In the genomic region with DNA sequence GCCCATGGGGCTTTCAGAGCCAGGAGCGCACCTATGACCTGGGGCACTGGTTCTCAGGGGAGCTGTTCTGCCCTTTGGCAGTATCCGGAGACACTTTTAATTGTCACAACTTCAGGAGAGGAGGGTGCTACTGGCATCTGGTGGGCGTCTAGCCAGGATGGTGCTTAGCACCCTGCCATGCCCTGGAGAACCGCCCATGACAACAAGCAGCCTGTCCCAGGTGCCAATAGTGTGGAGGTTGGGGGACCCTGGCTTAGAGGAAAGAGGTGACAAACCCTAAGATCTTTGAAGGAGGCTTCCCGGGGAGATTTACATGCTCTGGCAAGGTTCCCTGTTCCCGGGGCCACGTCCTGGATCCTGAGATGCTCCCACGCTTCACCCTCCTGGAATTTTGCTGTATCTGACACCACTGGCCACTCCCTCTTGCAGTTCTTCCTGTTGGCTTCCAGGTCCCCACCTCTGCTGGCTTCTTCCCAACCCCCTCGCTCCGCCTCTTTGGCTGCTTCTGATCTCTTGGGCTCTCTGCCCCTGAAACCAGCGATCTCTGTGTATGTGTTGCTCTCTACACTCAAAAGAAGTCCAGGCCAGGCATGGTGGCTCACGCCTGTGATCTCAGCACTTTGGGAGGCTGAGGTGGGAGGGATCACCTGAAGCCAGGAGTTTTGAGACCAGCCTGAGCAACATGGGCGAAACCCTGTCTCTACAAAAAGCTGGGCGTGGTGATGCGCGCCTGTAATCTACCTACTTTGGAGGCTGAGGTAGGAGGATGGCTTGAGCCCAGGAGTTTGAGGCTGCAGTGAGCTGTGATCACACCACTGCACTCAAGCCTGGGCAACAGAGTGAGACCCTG, we compare ENCODE assay signal across 14 cellular contexts. TPM values are rescaled to one million over a fixed set of nuclear protein-coding genes. Genes with fewer than 3 reads are reported as not detected.
DNase-seq lines count a peak whose midpoint lies in the region; ATAC-seq, FAIRE-seq and TF ChIP-seq lines count a peak whose summit lies in the region.
"Had no signal": no experiment of that assay in that cellular context is flagged by ENCODE, and none has a peak within 500 bp of the region (broad histone marks: within the 10 kb centered on the region; RNA-seq: fewer than 3 reads in every experiment).

No MANE protein-coding gene starts in this region.

- TF ChIP-seq POLR2A in K562 (conservative IDR thresholded peaks at IDR 0.05) (no peak), thyroid gland (IDR thresholded peaks at IDR 0.05) (no peak), esophagus squamous epithelium (IDR thresholded peaks at IDR 0.05) (no peak)

- H3K9me3 Mint-ChIP-seq in type B pancreatic cell: no peaks in the 10 kb centered on the region
- H3K9me3 Mint-ChIP-seq: CD8-positive, alpha-beta memory T cell; effector memory CD8-positive, alpha-beta T cell; stimulated activated naive CD8-positive, alpha-beta T cell treated with anti-CD3 and anti-CD28 coated beads, Interleukin-15, Interleukin-2, amounts not matched to agents 100 ng/mL and 50 ng/mL, for 24 hours had no signal

- POLR2A ChIA-PET in K562 (lab: Yijun Ruan, JAX): interaction anchor here (0.7 kb wide), 1 partner anchor 10 kb away, joined by 3 read pairs; no protein-coding TSS in a partner anchor

- WGBS in K562 (ENCODE audit: insufficient coverage, low coverage, missing lambda C conversion rate): 45% methylated on average over 16 of the region's 16 CpGs
- 72 to 89% methylated on average over 16 of the region's 16 CpGs for WGBS in thyroid gland, 2 donors
- WGBS in esophagus squamous epithelium, 2 donors: 37 to 70% methylated on average over 11 to 12 of the region's 16 CpGs

- no peak for TF ChIP-seq CTCF in LNCaP clone FGC (IDR thresholded peaks at IDR 0.05; ENCODE audit: control insufficient read depth, extremely low read depth, insufficient read depth)
- TF ChIP-seq CTCF in K562 (IDR thresholded peaks at IDR 0.05 in 2 of 3, conservative IDR thresholded peaks at IDR 0.05 in 1 of 3; ENCODE audit: insufficient read depth in 2 of 3, low read depth in 1 of 3, low read length in 3 of 3): no peak
- TF ChIP-seq CTCF in right atrium auricular region (IDR thresholded peaks at IDR 0.05): no peak
- no peak for TF ChIP-seq CTCF in thyroid gland (IDR thresholded peaks at IDR 0.05)
- TF ChIP-seq CTCF in esophagus squamous epithelium (IDR thresholded peaks at IDR 0.05): no peak
- no peak for TF ChIP-seq CTCF in type B pancreatic cell (conservative IDR thresholded peaks at IDR 0.05)

- TF ChIP-seq EP300 in K562 (IDR thresholded peaks at IDR 0.05; ENCODE audit: low read length): 0 out of 2 replicates have a peak, but pooled peaks have one; percentile 12

- H3K9me3 ChIP-seq in K562 (replicated peaks; ENCODE audit: control insufficient read depth, insufficient read depth, low read depth, low read length): no peaks in the 10 kb centered on the region
- no peaks in the 10 kb centered on the region for H3K9me3 ChIP-seq in right atrium auricular region
- H3K9me3 ChIP-seq in thyroid gland: no peaks in the 10 kb centered on the region
- H3K9me3 ChIP-seq in esophagus squamous epithelium: no peaks in the 10 kb centered on the region

- no peaks in the 10 kb centered on the region for H3K9me1 ChIP-seq in K562 (ENCODE audit: control insufficient read depth, insufficient read depth, low read length)

- no TSS peak for BruUV-seq in K562 (replicated peaks; lab: Mats Ljungman, UMichigan)

- DNase-seq in LNCaP clone FGC (ENCODE audit: low read depth) (peak; percentile 77), K562 (ENCODE audit: extremely low read depth in 1 of 4, low spot score in 3 of 4) (peak; percentile 75 to 88 (median 76)), right atrium auricular region (ENCODE audit: low spot score) (peak; percentile 80), thyroid gland (peak; percentile 59 to 81), esophagus squamous epithelium (lab: John Stamatoyannopoulos, UW) (no peak), NCI-H1105 treated with DMSO at 0.1 percent for 48 hours (lab: John Stamatoyannopoulos, UW) (no peak), type B pancreatic cell (ENCODE audit: extremely low spot score, unreplicated experiment) (no peak)
- DNase-seq: CD8-positive, alpha-beta memory T cell; effector memory CD8-positive, alpha-beta T cell; NCI-H526; SHP77; stimulated activated CD4-positive, alpha-beta T cell treated with anti-CD3 and anti-CD28 coated beads, Interleukin-4, amount 100 ng/mL, for 1 hour had no signal

- H3K4me1 ChIP-seq in K562 (replicated peaks in 1 of 2; ENCODE audit: control insufficient read depth in 2 of 2, insufficient read depth in 2 of 2, low read length in 2 of 2): peaks cover 24 to 76% of the 10 kb centered on the region in 2 experiments
- H3K4me1 ChIP-seq in right atrium auricular region: peaks cover 0 to 23% of the 10 kb centered on the region in 2 donors
- peaks cover 0 to 7% of the 10 kb centered on the region in 2 donors for H3K4me1 ChIP-seq in thyroid gland
- peaks cover 0 to 8% (median 0%) of the 10 kb centered on the region in 3 donors for H3K4me1 ChIP-seq in esophagus squamous epithelium

- peak overlapping the region; percentile 66 for H3K27ac ChIP-seq in K562 (ENCODE audit: extremely low read depth, low read depth, low read length)
- H3K27ac ChIP-seq in right atrium auricular region: peak overlapping the region; percentile 4 to 61
- no peak overlapping the region for H3K27ac ChIP-seq in thyroid gland
- no peak overlapping the region for H3K27ac ChIP-seq in esophagus squamous epithelium
- H3K27ac ChIP-seq: HL-60 had no signal

- no peak for TF ChIP-seq RAD21 in K562 (CRISPR knock-in tag; conservative IDR thresholded peaks at IDR 0.05 in 1 of 2, IDR thresholded peaks at IDR 0.05 in 1 of 2)

- H2AFZ ChIP-seq in K562 (ENCODE audit: low read depth, low read length): peak overlapping the region; percentile 86

- peak; percentile 93 for FAIRE-seq in K562 (lab: Jason Lieb, UNC)

- no peak overlapping the region for H3K27ac Mint-ChIP-seq in type B pancreatic cell
- H3K27ac Mint-ChIP-seq: CD8-positive, alpha-beta memory T cell; effector memory CD8-positive, alpha-beta T cell; stimulated activated naive CD8-positive, alpha-beta T cell treated with anti-CD3 and anti-CD28 coated beads, Interleukin-15, Interleukin-2, amounts not matched to agents 100 ng/mL and 50 ng/mL, for 24 hours had no signal

- no peaks in the 10 kb centered on the region for H3K79me2 ChIP-seq in K562 (ENCODE audit: control insufficient read depth, insufficient read depth, low read length)

- peak; percentile 86 for ATAC-seq in K562
- ATAC-seq: effector memory CD8-positive, alpha-beta T cell had no signal

- H3K4me3 Mint-ChIP-seq in type B pancreatic cell: no peak overlapping the region
- H3K4me3 Mint-ChIP-seq: CD8-positive, alpha-beta memory T cell; effector memory CD8-positive, alpha-beta T cell; stimulated activated naive CD8-positive, alpha-beta T cell treated with anti-CD3 and anti-CD28 coated beads, Interleukin-15, Interleukin-2, amounts not matched to agents 100 ng/mL and 50 ng/mL, for 24 hours had no signal

- no peaks in the 10 kb centered on the region for H3K27me3 Mint-ChIP-seq in type B pancreatic cell
- H3K27me3 Mint-ChIP-seq: CD8-positive, alpha-beta memory T cell; effector memory CD8-positive, alpha-beta T cell; stimulated activated naive CD8-positive, alpha-beta T cell treated with anti-CD3 and anti-CD28 coated beads, Interleukin-15, Interleukin-2, amounts not matched to agents 100 ng/mL and 50 ng/mL, for 24 hours had no signal

- peaks cover 17% of the 10 kb centered on the region for H3K36me3 Mint-ChIP-seq in type B pancreatic cell

- H3K9ac ChIP-seq in K562 (ENCODE audit: insufficient read depth in 1 of 2, low read depth in 2 of 2, low read length in 2 of 2): peak overlapping the region; percentile 15 to 33; a peak in 2 of 4 replicates

- in situ Hi-C loops in K562 (cut with MboI): no loop called here

- peaks cover 7% of the 10 kb centered on the region; the same call in 2 of the 3 replicates for H3K36me3 ChIP-seq in K562 (ENCODE audit: control insufficient read depth, insufficient read depth, low read length)
- H3K36me3 ChIP-seq in right atrium auricular region: no peaks in the 10 kb centered on the region
- no peaks in the 10 kb centered on the region for H3K36me3 ChIP-seq in thyroid gland
- peaks cover 0 to 49% (median 0%) of the 10 kb centered on the region in 3 donors for H3K36me3 ChIP-seq in esophagus squamous epithelium

- H4K20me1 ChIP-seq in K562 (replicated peaks; ENCODE audit: control insufficient read depth, insufficient read depth, low read length): no peaks in the 10 kb centered on the region

- CTCF ChIA-PET in K562 (lab: Yijun Ruan, JAX; ENCODE audit: low intra/inter-chr PET ratio): no interaction called here

- intact Hi-C loops in K562 (cut with micrococcal nuclease): no loop called here
- intact Hi-C loops in thyroid gland (cut with DNase I): no loop called here
- intact Hi-C loops in esophagus squamous epithelium (cut with DNase I): no loop called here

- H3K4me3 ChIP-seq in LNCaP clone FGC (ENCODE audit: low read depth, low read length) (no peak overlapping the region), K562 (no peak overlapping the region), right atrium auricular region (no peak overlapping the region), thyroid gland (replicated peaks in 1 of 3) (no peak overlapping the region), esophagus squamous epithelium (no peak overlapping the region)

- H3K27me3 ChIP-seq in K562 (ENCODE audit: control insufficient read depth in 2 of 2, insufficient read depth in 2 of 2, low read length in 2 of 2) (no peaks in the 10 kb centered on the region), right atrium auricular region (no peaks in the 10 kb centered on the region), thyroid gland (no peaks in the 10 kb centered on the region), esophagus squamous epithelium (no peaks in the 10 kb centered on the region)

- peak overlapping the region; percentile 56 for H3K4me2 ChIP-seq in K562 (ENCODE audit: insufficient read depth, low read length)

- H3K4me1 Mint-ChIP-seq in type B pancreatic cell (ENCODE audit: unreplicated experiment): no peaks in the 10 kb centered on the region
- H3K4me1 Mint-ChIP-seq: CD8-positive, alpha-beta memory T cell had no signal

RNA-seq across cellular contexts. Expression of a gene that starts 31.1 kb away (rescaled TPM):
- total RNA-seq in K562 (2011; cell fraction: chromatin; rRNA removed; ENCODE audit: low replicate concordance): 196 and 689 TPM in 2 replicates
- total RNA-seq in K562 (2011; cell fraction: nucleolus; rRNA removed): 626 and 786 TPM in 2 replicates
- total RNA-seq in K562 (2011; cell fraction: nucleoplasm; rRNA removed): 287 and 362 TPM in 2 replicates
- total RNA-seq in K562 (2014; rRNA removed) (92.7 and 125 TPM in 2 replicates), K562 (2014; rRNA removed; fragmentation: Illumina TruSeq; extraction: Trizol) (18.6 and 32.4 TPM in 2 replicates), K562 (2015; rRNA removed; fragmentation: Illumina TruSeq; extraction: Trizol) (55.1 and 55.3 TPM in 2 replicates), K562 (2021) (105 and 106 TPM in 2 replicates), right atrium auricular region (10 to 100 TPM; 48.7 to 93.0 TPM), thyroid gland (10 to 100 TPM; 25.2 to 37.6 (median 31.2) TPM), esophagus squamous epithelium (10 to 100 TPM in 1 of 4 donors, 1 to 10 TPM in 3; 6.1 to 16.0 (median 7.1) TPM), type B pancreatic cell (ENCODE audit: low replicate concordance) (4.4 and 10.0 TPM in 2 replicates)
- polyA plus RNA-seq in K562 (2011; rRNA removed) (148 and 226 TPM in 2 replicates), K562 (2014; fragmentation: Illumina TruSeq; extraction: Trizol) (92.0 and 101 TPM in 2 replicates), K562 (2014; fragmentation: Nextera tagmentation; extraction: Ambion mirVana) (1 to 10 TPM in 1 of 2 experiments, under 1 TPM in 1; 0.97 to 3.3 TPM), K562 (2014; rRNA removed) (133 and 139 TPM in 2 replicates)
- 155 and 315 TPM in 2 replicates for polyA plus RNA-seq in K562 (2011; cell fraction: cytosol; rRNA removed)
- polyA plus RNA-seq in K562 (2011; cell fraction: nucleus; rRNA removed): 2,057 and 2,412 TPM in 2 replicates
- 65.8 and 82.0 TPM in 2 replicates for polyA plus RNA-seq in K562 (2012)
- 33.8 and 64.4 TPM in 2 replicates for polyA minus RNA-seq in K562 (2011; rRNA and poly(A)+ RNA removed)
- 109 and 120 TPM in 2 replicates for polyA minus RNA-seq in K562 (2011; cell fraction: cytosol; rRNA and poly(A)+ RNA removed)
- polyA minus RNA-seq in K562 (2011; cell fraction: nucleus; rRNA and poly(A)+ RNA removed): 200 TPM in 2 replicates

RNA-seq across cellular contexts. Expression of a gene that starts 32.2 kb away (rescaled TPM):
- 49.3 and 107 TPM in 2 replicates for total RNA-seq in K562 (2011; cell fraction: chromatin; rRNA removed; ENCODE audit: low replicate concordance)
- 68.6 and 70.4 TPM in 2 replicates for total RNA-seq in K562 (2011; cell fraction: nucleolus; rRNA removed)
- total RNA-seq in K562 (2011; cell fraction: nucleoplasm; rRNA removed): 66.5 and 86.0 TPM in 2 replicates
- 13.2 and 17.7 TPM in 2 replicates for total RNA-seq in K562 (2014; rRNA removed)
- total RNA-seq in K562 (2014; rRNA removed; fragmentation: Illumina TruSeq; extraction: Trizol): 14.5 and 16.2 TPM in 2 replicates
- 11.5 and 12.0 TPM in 2 replicates for total RNA-seq in K562 (2015; rRNA removed; fragmentation: Illumina TruSeq; extraction: Trizol)
- total RNA-seq in K562 (2021): 28.6 and 30.4 TPM in 2 replicates
- 42.8 and 57.1 TPM in 2 replicates for polyA plus RNA-seq in K562 (2011; rRNA removed)
- polyA plus RNA-seq in K562 (2011; cell fraction: cytosol; rRNA removed): 45.6 and 51.9 TPM in 2 replicates
- polyA plus RNA-seq in K562 (2011; cell fraction: nucleus; rRNA removed): 34.1 and 48.4 TPM in 2 replicates
- 27.8 and 43.6 TPM in 2 replicates for polyA plus RNA-seq in K562 (2012)
- polyA plus RNA-seq in K562 (2014; fragmentation: Illumina TruSeq; extraction: Trizol): 33.9 and 39.7 TPM in 2 replicates
- 1 to 10 TPM; 2.9 to 5.3 TPM for polyA plus RNA-seq in K562 (2014; fragmentation: Nextera tagmentation; extraction: Ambion mirVana)
- polyA plus RNA-seq in K562 (2014; rRNA removed): 23.9 and 27.2 TPM in 2 replicates
- polyA minus RNA-seq in K562 (2011; rRNA and poly(A)+ RNA removed): 38.9 and 48.8 TPM in 2 replicates
- 21.3 and 32.6 TPM in 2 replicates for polyA minus RNA-seq in K562 (2011; cell fraction: cytosol; rRNA and poly(A)+ RNA removed)
- 10.5 and 15.2 TPM in 2 replicates for polyA minus RNA-seq in K562 (2011; cell fraction: nucleus; rRNA and poly(A)+ RNA removed)
- 10 to 100 TPM in 1 of 2 donors, 1 to 10 TPM in 1; 5.1 to 10.2 TPM for total RNA-seq in right atrium auricular region
- 1 to 10 TPM; 2.8 to 9.3 (median 7.0) TPM for total RNA-seq in thyroid gland
- total RNA-seq in esophagus squamous epithelium: 10 to 100 TPM in 1 of 4 donors, 1 to 10 TPM in 3; 2.2 to 13.7 (median 6.8) TPM
- 127 and 205 TPM in 2 replicates for total RNA-seq in type B pancreatic cell (ENCODE audit: low replicate concordance)

RNA-seq across cellular contexts. Expression of a gene that starts 43.5 kb away (rescaled TPM):
- total RNA-seq in K562 (2011; cell fraction: chromatin; rRNA removed; ENCODE audit: low replicate concordance): 611 and 866 TPM in 2 replicates
- 866 and 894 TPM in 2 replicates for total RNA-seq in K562 (2011; cell fraction: nucleolus; rRNA removed)
- total RNA-seq in K562 (2011; cell fraction: nucleoplasm; rRNA removed): 825 and 959 TPM in 2 replicates
- total RNA-seq in K562 (2014; rRNA removed) (250 and 292 TPM in 2 replicates), K562 (2014; rRNA removed; fragmentation: Illumina TruSeq; extraction: Trizol) (367 and 390 TPM in 2 replicates), K562 (2015; rRNA removed; fragmentation: Illumina TruSeq; extraction: Trizol) (353 and 364 TPM in 2 replicates), K562 (2021) (378 and 411 TPM in 2 replicates), right atrium auricular region (10 to 100 TPM; 21.8 to 28.4 TPM), thyroid gland (10 to 100 TPM in 3 of 4 donors, 1 to 10 TPM in 1; 6.8 to 17.3 (median 13.9) TPM), esophagus squamous epithelium (1 to 10 TPM; 2.1 to 8.3 (median 7.1) TPM), type B pancreatic cell (ENCODE audit: low replicate concordance) (34.2 and 90.0 TPM in 2 replicates)
- polyA plus RNA-seq in K562 (2011; rRNA removed) (747 and 864 TPM in 2 replicates), K562 (2014; fragmentation: Illumina TruSeq; extraction: Trizol) (394 and 457 TPM in 2 replicates), K562 (2014; fragmentation: Nextera tagmentation; extraction: Ambion mirVana) (100 to 1,000 TPM; 110 to 174 TPM), K562 (2014; rRNA removed) (295 and 314 TPM in 2 replicates)
- 1,005 and 1,028 TPM in 2 replicates for polyA plus RNA-seq in K562 (2011; cell fraction: cytosol; rRNA removed)
- 277 and 375 TPM in 2 replicates for polyA plus RNA-seq in K562 (2011; cell fraction: nucleus; rRNA removed)
- 228 and 290 TPM in 2 replicates for polyA plus RNA-seq in K562 (2012)
- 571 and 760 TPM in 2 replicates for polyA minus RNA-seq in K562 (2011; rRNA and poly(A)+ RNA removed)
- 555 and 599 TPM in 2 replicates for polyA minus RNA-seq in K562 (2011; cell fraction: cytosol; rRNA and poly(A)+ RNA removed)
- polyA minus RNA-seq in K562 (2011; cell fraction: nucleus; rRNA and poly(A)+ RNA removed): 280 and 292 TPM in 2 replicates

RNA-seq across cellular contexts. Expression of a gene that starts 57.1 kb away (rescaled TPM):
- total RNA-seq in K562 (2011; cell fraction: chromatin; rRNA removed; ENCODE audit: low replicate concordance): 21.2 and 46.4 TPM in 2 replicates
- total RNA-seq in K562 (2011; cell fraction: nucleolus; rRNA removed): 27.3 and 33.0 TPM in 2 replicates
- total RNA-seq in K562 (2011; cell fraction: nucleoplasm; rRNA removed): 19.3 and 24.0 TPM in 2 replicates
- total RNA-seq in K562 (2014; rRNA removed) (17.6 and 19.8 TPM in 2 replicates), K562 (2014; rRNA removed; fragmentation: Illumina TruSeq; extraction: Trizol) (2.0 and 3.7 TPM in 2 replicates), K562 (2015; rRNA removed; fragmentation: Illumina TruSeq; extraction: Trizol) (8.9 and 10.3 TPM in 2 replicates), K562 (2021) (42.6 and 46.2 TPM in 2 replicates), right atrium auricular region (10 to 100 TPM in 1 of 2 donors, 1 to 10 TPM in 1; 4.3 to 16.8 TPM), thyroid gland (10 to 100 TPM in 3 of 4 donors, 1 to 10 TPM in 1; 6.5 to 27.7 (median 15.2) TPM), esophagus squamous epithelium (10 to 100 TPM in 1 of 4 donors, 1 to 10 TPM in 2, under 1 TPM in 1; 0.15 to 10.3 (median 5.0) TPM), type B pancreatic cell (ENCODE audit: low replicate concordance) (2.1 and 16.6 TPM in 2 replicates)
- polyA plus RNA-seq in K562 (2011; rRNA removed) (15.5 and 17.7 TPM in 2 replicates), K562 (2014; fragmentation: Illumina TruSeq; extraction: Trizol) (25.1 and 31.8 TPM in 2 replicates), K562 (2014; fragmentation: Nextera tagmentation; extraction: Ambion mirVana) (under 1 TPM; 0.15 to 0.25 TPM), K562 (2014; rRNA removed) (28.2 and 29.7 TPM in 2 replicates)
- 18.3 and 41.7 TPM in 2 replicates for polyA plus RNA-seq in K562 (2011; cell fraction: cytosol; rRNA removed)
- polyA plus RNA-seq in K562 (2011; cell fraction: nucleus; rRNA removed): 25.8 and 42.6 TPM in 2 replicates
- polyA plus RNA-seq in K562 (2012): 15.9 and 29.1 TPM in 2 replicates
- 6.1 and 11.2 TPM in 2 replicates for polyA minus RNA-seq in K562 (2011; rRNA and poly(A)+ RNA removed)
- polyA minus RNA-seq in K562 (2011; cell fraction: cytosol; rRNA and poly(A)+ RNA removed): 22.8 and 26.0 TPM in 2 replicates
- polyA minus RNA-seq in K562 (2011; cell fraction: nucleus; rRNA and poly(A)+ RNA removed): 13.3 and 13.9 TPM in 2 replicates
- polyA plus RNA-seq: CD8-positive, alpha-beta memory T cell had no signal

Comparison
In these comparisons a context has a peak if more than half of its experiments do, and no peak if none do; other contexts are left out.
1. DNase-seq: peak in LNCaP clone FGC (single experiment), K562 (4 of 4), right atrium auricular region (single experiment) and thyroid gland (2 of 2); none in esophagus squamous epithelium (single experiment), NCI-H1105 treated with DMSO at 0.1 percent for 48 hours (single experiment) and type B pancreatic cell (single experiment).
2. H3K27ac ChIP-seq: peak in K562 (single experiment) and right atrium auricular region (2 of 2); none in thyroid gland (0 of 3) and esophagus squamous epithelium (0 of 4).